ENCODE assay signal across 8 cellular contexts in the genomic region with DNA sequence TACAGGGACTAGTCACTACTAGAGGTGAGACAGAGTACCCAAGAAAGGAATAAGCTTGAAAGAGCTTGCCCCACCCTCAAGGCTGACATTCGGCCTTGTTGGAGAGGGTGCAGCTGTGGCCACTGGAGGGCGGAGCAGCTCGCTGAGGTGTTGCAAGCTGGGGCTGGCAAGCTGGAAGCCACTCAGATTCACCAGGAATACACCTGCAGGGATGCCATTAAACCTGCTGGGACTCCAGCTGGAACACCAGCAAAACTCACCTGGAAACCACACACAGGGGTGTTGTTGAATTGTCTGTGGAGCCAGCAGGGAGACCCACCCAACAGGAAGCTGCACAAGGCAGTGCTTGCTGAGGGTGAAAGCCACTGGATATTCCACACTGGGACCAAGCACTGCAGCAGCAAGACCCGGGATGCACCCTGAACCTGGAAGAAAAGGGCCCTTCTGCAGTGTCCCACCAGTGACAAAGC. TPM values are rescaled to one million over a fixed set of nuclear protein-coding genes. Genes with fewer than 3 reads are reported as not detected.
DNase-seq lines count a peak whose midpoint lies in the region; ATAC-seq and TF ChIP-seq lines count a peak whose summit lies in the region.

No MANE protein-coding gene starts in this region.

- H3K9me3 ChIP-seq in neural progenitor cell (ENCODE audit: low read depth), result no peaks in the 10 kb centered on the region

- H3K4me2 ChIP-seq in neural progenitor cell, result no peak overlapping the region

- DNase-seq in NCI-H2227 treated with DMSO at 0.1 percent for 48 hours (lab: John Stamatoyannopoulos, UW) (peak; percentile 63), neural progenitor cell (ENCODE audit: low spot score) (peak; percentile 78), NCI-H128 (lab: John Stamatoyannopoulos, UW; ENCODE audit: unreplicated experiment) (no peak), retina (no peak)

- H3K9ac ChIP-seq in neural progenitor cell, result no peak overlapping the region

- H3K9me3 Mint-ChIP-seq in brain, result no peaks in the 10 kb centered on the region
- H3K9me3 Mint-ChIP-seq in neural progenitor cell, result no peaks in the 10 kb centered on the region

- H3F3A ChIP-seq in neural progenitor cell (ENCODE audit: low read depth), result no peaks in the 10 kb centered on the region

- H3K36me3 ChIP-seq in neural progenitor cell, result no peaks in the 10 kb centered on the region

- peaks cover 6% of the 10 kb centered on the region for H3K4me1 ChIP-seq in neural progenitor cell

- H3K27ac ChIP-seq in C4-2B, result no peak overlapping the region
- H3K27ac ChIP-seq in neural progenitor cell, result no peak overlapping the region

- no peaks in the 10 kb centered on the region for H3K27me3 ChIP-seq in neural progenitor cell

- H2AFZ ChIP-seq in neural progenitor cell (replicated peaks), result peak overlapping the region; percentile 56

- H3K79me2 ChIP-seq in neural progenitor cell (ENCODE audit: low read depth), result no peaks in the 10 kb centered on the region

- H3K36me3 Mint-ChIP-seq in brain, result peaks cover 4% of the 10 kb centered on the region
- peaks cover 2% of the 10 kb centered on the region for H3K36me3 Mint-ChIP-seq in neural progenitor cell

- H4K20me1 ChIP-seq in neural progenitor cell (ENCODE audit: low read depth), result no peaks in the 10 kb centered on the region

- ATAC-seq in GM18508 (IDR thresholded peaks at IDR 0.05; ENCODE audit: insufficient read depth, unreplicated experiment) (peak; percentile 42), HG03060 (IDR thresholded peaks at IDR 0.05; ENCODE audit: low read depth, unreplicated experiment) (peak; percentile 36)

- H3K27me3 Mint-ChIP-seq in brain (no peaks in the 10 kb centered on the region), neural progenitor cell (ENCODE audit: insufficient read depth, low read depth) (peaks cover 6% of the 10 kb centered on the region)

- H3K27ac Mint-ChIP-seq in brain (no peak overlapping the region), neural progenitor cell (no peak overlapping the region)

- no peak overlapping the region for H3K4me3 Mint-ChIP-seq in brain
- H3K4me3 Mint-ChIP-seq in neural progenitor cell, result no peak overlapping the region

- TF ChIP-seq CTCF in C4-2B (conservative IDR thresholded peaks at IDR 0.05) (peak; percentile 71), brain (conservative IDR thresholded peaks at IDR 0.05) (peak; percentile 35 to 69), neural progenitor cell (IDR thresholded peaks at IDR 0.05) (peak; percentile 76)

- no peak overlapping the region for H3K4me3 ChIP-seq in neural progenitor cell

- H3K4me1 Mint-ChIP-seq in brain, result peaks cover 36% of the 10 kb centered on the region
- peaks cover 25% of the 10 kb centered on the region for H3K4me1 Mint-ChIP-seq in neural progenitor cell

RNA-seq across cellular contexts. Expression of gene KCTD18, which starts 26.1 kb away (rescaled TPM):
- 5.6 TPM for polyA plus RNA-seq in brain (ENCODE audit: insufficient read depth, low read depth, low replicate concordance)
- 9.5 and 15.0 TPM in 2 replicates for total RNA-seq in neural progenitor cell (ENCODE audit: low replicate concordance)

RNA-seq across cellular contexts. Expression of gene SGO2, which starts 42.2 kb away (rescaled TPM):
- polyA plus RNA-seq in brain (ENCODE audit: insufficient read depth, low read depth, low replicate concordance), result 1.1 TPM
- 46.4 and 83.8 TPM in 2 replicates for total RNA-seq in neural progenitor cell (ENCODE audit: low replicate concordance)

Comparison
In these comparisons a context has a peak if more than half of its experiments do, and no peak if none do; other contexts are left out.
1. DNase-seq: peak in NCI-H2227 treated with DMSO at 0.1 percent for 48 hours (single experiment) and neural progenitor cell (single experiment); none in NCI-H128 (single experiment) and retina (single experiment).
2. Peak in every context shown above with its lines, with median percentiles within 50 percentile points of each other: CTCF ChIP-seq.